24 cellular contexts compared by ENCODE assay signal in genomic region chr5:109848130-109848529, GRCh38.
"Had no signal": no experiment of that assay in that cellular context is flagged by ENCODE, and none has a peak within 500 bp of the region (broad histone marks: within the 10 kb centered on the region; RNA-seq: fewer than 3 reads in every experiment).

No MANE protein-coding gene starts in this region.

- H3K36me3 ChIP-seq: prostate gland had no signal

- H3K4me1 ChIP-seq: adrenal gland, breast epithelium, left lung, neural progenitor cell, prostate gland had no signal

- DNase-seq: activated B cell treated with CpG ODN at 0.5 μM for 24 hours; activated CD4-positive, alpha-beta T cell treated with anti-CD3 and anti-CD28 coated beads, Interleukin-2, amount 10 ng/mL, durations not matched to agents 7 days and 5 days; activated effector memory CD4-positive, alpha-beta T cell treated with anti-CD3 and anti-CD28 coated beads, Interleukin-2, amount 50 U/mL, for 16 hours; adrenal gland; cerebellar nuclear complex; cortex of kidney; erythroblast; foreskin melanocyte; glutamatergic neuron; hypothalamus; kidney; left lung; mammary epithelial cell; midbrain; right cardiac atrium; stimulated activated CD4-positive, alpha-beta T cell treated with anti-CD3 and anti-CD28 coated beads, Interleukin-2, amount 100 ng/mL, for 48 hours; T-helper 9 cell; upper lobe of left lung had no signal

- H3K27me3 ChIP-seq: adrenal gland, breast epithelium, left lung, neural progenitor cell, upper lobe of left lung had no signal

- H3K9me3 ChIP-seq: adrenal gland, breast epithelium, left lung, prostate gland, thoracic aorta, upper lobe of left lung had no signal

- ATAC-seq: left lung, right cardiac atrium, SK-N-SH treated with all-trans-retinoic acid at 6 μM for 48 hours had no signal

- H3K27ac Mint-ChIP-seq: activated B cell treated with CpG ODN at 0.5 μM for 24 hours; activated CD4-positive, alpha-beta T cell treated with anti-CD3 and anti-CD28 coated beads, Interleukin-2, amount 10 ng/mL, durations not matched to agents 7 days and 5 days; neural progenitor cell had no signal

- H3K4me3 ChIP-seq: adrenal gland, breast epithelium, left lung, neural progenitor cell, prostate gland, skin epidermis, thoracic aorta, upper lobe of left lung had no signal

- H3K4me3 Mint-ChIP-seq: activated B cell treated with CpG ODN at 0.5 μM for 24 hours; activated CD4-positive, alpha-beta T cell treated with anti-CD3 and anti-CD28 coated beads, Interleukin-2, amount 10 ng/mL, durations not matched to agents 7 days and 5 days; neural progenitor cell had no signal

- H3K4me1 Mint-ChIP-seq: activated B cell treated with CpG ODN at 0.5 μM for 24 hours, neural progenitor cell had no signal

- H3K9me3 Mint-ChIP-seq: activated B cell treated with CpG ODN at 0.5 μM for 24 hours, neural progenitor cell had no signal

- H3K27ac ChIP-seq: adrenal gland, breast epithelium, left lung, neural progenitor cell, prostate gland, skin epidermis, thoracic aorta, upper lobe of left lung had no signal

- H3K27me3 Mint-ChIP-seq: activated B cell treated with CpG ODN at 0.5 μM for 24 hours; activated CD4-positive, alpha-beta T cell treated with anti-CD3 and anti-CD28 coated beads, Interleukin-2, amount 10 ng/mL, durations not matched to agents 7 days and 5 days had no signal
